ENCODE assay signal across 14 cellular contexts in the genomic region with DNA sequence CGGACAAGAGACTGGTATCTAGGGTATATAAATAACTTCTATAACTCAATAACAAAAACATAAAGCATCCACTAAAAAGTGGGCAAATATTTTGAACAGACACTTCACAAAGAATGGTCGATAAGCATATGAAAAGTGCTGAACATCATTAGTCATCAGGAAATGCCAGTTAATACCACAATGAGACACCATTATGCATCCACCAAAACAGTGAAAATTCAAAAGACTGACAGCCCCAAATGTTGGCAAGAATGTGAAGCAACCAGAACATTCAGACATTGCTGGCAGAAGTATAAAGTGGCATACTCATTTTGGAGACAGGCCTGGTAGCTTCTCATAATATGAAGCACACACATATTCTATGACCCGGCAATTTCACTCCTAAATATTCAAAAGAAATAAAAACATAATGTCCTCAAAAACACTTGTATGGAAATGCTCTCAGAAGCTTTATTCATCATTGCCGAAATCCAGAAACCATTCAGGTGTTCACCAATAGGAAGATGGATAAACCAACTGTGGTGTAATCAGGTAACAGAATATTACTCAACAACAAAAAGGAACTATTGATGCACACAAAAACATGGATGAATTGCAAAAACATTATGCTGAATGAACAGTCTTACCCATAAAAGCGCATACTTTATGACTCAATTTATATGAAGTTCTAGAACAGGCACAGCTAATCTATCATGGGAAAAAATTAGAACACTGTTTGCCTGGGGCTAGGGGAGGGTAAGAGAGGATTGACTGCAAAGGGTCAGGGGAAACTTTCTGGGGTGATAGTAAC. TPM values are rescaled to one million over a fixed set of nuclear protein-coding genes. Genes with fewer than 3 reads are reported as not detected.
DNase-seq lines count a peak whose midpoint lies in the region; ATAC-seq and TF ChIP-seq lines count a peak whose summit lies in the region.
"Had no signal": no experiment of that assay in that cellular context is flagged by ENCODE, and none has a peak within 500 bp of the region (broad histone marks: within the 10 kb centered on the region; RNA-seq: fewer than 3 reads in every experiment).

No MANE protein-coding gene starts in this region.

- peak; percentile 88 for DNase-seq in HT1080 (ENCODE audit: low read depth)
- peak; percentile 38 for DNase-seq in amniotic epithelial cell (ENCODE audit: low read depth)
- DNase-seq in iris pigment epithelial cell (ENCODE audit: low read depth) = peak; percentile 69
- DNase-seq in CD1c-positive myeloid dendritic cell (ENCODE audit: extremely low spot score) = no peak
- DNase-seq in right lobe of liver = no peak
- no peak for DNase-seq in esophagus squamous epithelium (lab: John Stamatoyannopoulos, UW)
- no peak for DNase-seq in activated T-cell treated with anti-CD3 and anti-CD28 coated beads, Interleukin-2, amount 50 U/mL, for 48 hours
- DNase-seq: activated naive CD8-positive, alpha-beta T cell treated with anti-CD3 and anti-CD28 coated beads for 36 hours; DND-41; NCI-H82; stimulated activated CD4-positive, alpha-beta T cell treated with anti-CD3 and anti-CD28 coated beads, Interleukin-4, amount 100 ng/mL, for 1 hour; uterus had no signal

- intact Hi-C loops in right lobe of liver (cut with DNase I) (no loop called here), esophagus squamous epithelium (cut with DNase I) (no loop called here)

- no peak for ATAC-seq in right lobe of liver

- H2AFZ ChIP-seq in ACC112 (ENCODE audit: low read length, unreplicated experiment) = peak overlapping the region; percentile 51

- TF ChIP-seq CTCF in right lobe of liver (IDR thresholded peaks at IDR 0.05) = no peak
- TF ChIP-seq CTCF in esophagus squamous epithelium (IDR thresholded peaks at IDR 0.05) = no peak

- no peaks in the 10 kb centered on the region for H3K79me2 ChIP-seq in ACC112 (ENCODE audit: control insufficient read depth, insufficient read depth, low read length, unreplicated experiment)

- H3K4me3 ChIP-seq in ACC112 (ENCODE audit: low read depth, low read length) (0 out of 2 replicates have a peak overlapping the region, but pooled peaks have one; percentile 8), right lobe of liver (no peak overlapping the region), esophagus squamous epithelium (no peak overlapping the region)
- H3K4me3 ChIP-seq: uterus had no signal

- 84% methylated on average over 5 of the region's 5 CpGs for WGBS in right lobe of liver (ENCODE audit: insufficient coverage, low coverage, low lambda C conversion rate, missing lambda C conversion rate)
- 65 to 77% methylated on average over 5 of the region's 5 CpGs for WGBS in esophagus squamous epithelium, 2 donors

- H3K4me1 ChIP-seq in ACC112 (ENCODE audit: control insufficient read depth, insufficient read depth, low read length, unreplicated experiment) = peaks cover 23% of the 10 kb centered on the region
- no peaks in the 10 kb centered on the region for H3K4me1 ChIP-seq in right lobe of liver
- H3K4me1 ChIP-seq in esophagus squamous epithelium = peaks cover 0 to 6% (median 0%) of the 10 kb centered on the region in 3 donors
- H3K4me1 ChIP-seq: uterus had no signal

- H3K27ac ChIP-seq in ACC112 (ENCODE audit: low read depth, low read length) (peak overlapping the region; percentile 70), right lobe of liver (no peak overlapping the region), esophagus squamous epithelium (no peak overlapping the region)
- H3K27ac ChIP-seq: uterus, VCaP had no signal

- H3K36me3 ChIP-seq in ACC112 (ENCODE audit: insufficient read depth, low read length) (no peaks in the 10 kb centered on the region), right lobe of liver (no peaks in the 10 kb centered on the region), esophagus squamous epithelium (no peaks in the 10 kb centered on the region)
- H3K36me3 ChIP-seq: uterus had no signal

- TF ChIP-seq POLR2A in right lobe of liver (IDR thresholded peaks at IDR 0.05) (no peak), esophagus squamous epithelium (IDR thresholded peaks at IDR 0.05) (no peak)

- H3K27me3 ChIP-seq in ACC112 (ENCODE audit: insufficient read depth, low read length) = no peaks in the 10 kb centered on the region
- H3K27me3 ChIP-seq in right lobe of liver = no peaks in the 10 kb centered on the region
- H3K27me3 ChIP-seq in esophagus squamous epithelium = no peaks in the 10 kb centered on the region
- H3K27me3 ChIP-seq: uterus had no signal

- H3K9me3 ChIP-seq in right lobe of liver = no peaks in the 10 kb centered on the region
- no peaks in the 10 kb centered on the region for H3K9me3 ChIP-seq in esophagus squamous epithelium
- H3K9me3 ChIP-seq: uterus had no signal

RNA-seq across cellular contexts. Expression of gene GSAP, which starts 26.7 kb away (rescaled TPM):
- 1.2 and 1.5 TPM in 2 replicates for total RNA-seq in HT1080 (2014; rRNA removed; shearing (Covaris generic))
- 1.8 TPM in 2 replicates for polyA plus RNA-seq in HT1080 (2015; cell fraction: cytosol; rRNA removed)
- 1.5 and 3.1 TPM in 2 replicates for polyA plus RNA-seq in HT1080 (2015; cell fraction: nucleus; rRNA removed)
- total RNA-seq in right lobe of liver (10 to 100 TPM; 14.1 to 34.6 (median 26.5) TPM), esophagus squamous epithelium (10 to 100 TPM in 2 of 4 donors, 1 to 10 TPM in 2; 5.7 to 22.5 (median 10.8) TPM)

Comparison
In these comparisons a context has a peak if more than half of its experiments do, and no peak if none do; other contexts are left out.
1. DNase-seq: peak in HT1080 (single experiment), amniotic epithelial cell (single experiment) and iris pigment epithelial cell (single experiment); none in CD1c-positive myeloid dendritic cell (single experiment), right lobe of liver (0 of 3), esophagus squamous epithelium (single experiment) and activated T-cell treated with anti-CD3 and anti-CD28 coated beads, Interleukin-2, amount 50 U/mL, for 48 hours (0 of 2).